Comparison of ENCODE assay signal across 21 cellular contexts in genomic region chr14:75553157-75553556, GRCh38. TPM values are rescaled to one million over a fixed set of nuclear protein-coding genes. Genes with fewer than 3 reads are reported as not detected.
DNase-seq lines count a peak whose midpoint lies in the region; ATAC-seq and TF ChIP-seq lines count a peak whose summit lies in the region.
"Had no signal": no experiment of that assay in that cellular context is flagged by ENCODE, and none has a peak within 500 bp of the region (broad histone marks: within the 10 kb centered on the region; RNA-seq: fewer than 3 reads in every experiment).

No MANE protein-coding gene starts in this region.

- no peaks in the 10 kb centered on the region for H3K9me3 ChIP-seq in T-helper 17 cell (ENCODE audit: control insufficient read depth, low read length, poor library complexity, severe bottlenecking)
- H3K9me3 ChIP-seq in mesenchymal stem cell (ENCODE audit: control insufficient read depth, low read length), result no peaks in the 10 kb centered on the region
- H3K9me3 ChIP-seq: Caco-2 had no signal

- no peak overlapping the region for H2BK120ac ChIP-seq in mesenchymal stem cell (ENCODE audit: low read depth, low read length)

- H3K27me3 ChIP-seq in mesenchymal stem cell (ENCODE audit: control insufficient read depth in 1 of 2, insufficient read depth in 1 of 2, low read length in 2 of 2), result peaks cover 0 to 30% of the 10 kb centered on the region in 2 experiments
- H3K27me3 ChIP-seq: BE2C had no signal

- H2AK5ac ChIP-seq in mesenchymal stem cell (ENCODE audit: low read length, severe bottlenecking), result no peak overlapping the region

- no peak overlapping the region for H4K8ac ChIP-seq in mesenchymal stem cell (ENCODE audit: low read length)

- H2BK12ac ChIP-seq in mesenchymal stem cell (ENCODE audit: low read length in 2 of 2), result peak overlapping the region; percentile 72 to 93

- H3K27ac ChIP-seq in mesenchymal stem cell (ENCODE audit: low read length, poor library complexity, severe bottlenecking), result no peak overlapping the region
- H3K27ac ChIP-seq: 22Rv1, HL-60 had no signal

- no peak overlapping the region for H2BK15ac ChIP-seq in mesenchymal stem cell (ENCODE audit: low read depth, poor library complexity, severe bottlenecking)

- peak; percentile 49 for DNase-seq in activated CD8-positive, alpha-beta memory T cell treated with anti-CD3 and anti-CD28 coated beads for 24 hours
- DNase-seq in activated CD8-positive, alpha-beta memory T cell treated with anti-CD3 and anti-CD28 coated beads, Interleukin-2, amount 50 U/mL, for 48 hours, result no peak
- DNase-seq in T-helper 17 cell (no peak), mesenchymal stem cell (no peak), type B pancreatic cell (ENCODE audit: extremely low spot score, unreplicated experiment) (no peak), AG08395 (ENCODE audit: low spot score) (no peak), CD1c-positive myeloid dendritic cell (ENCODE audit: extremely low spot score) (no peak)
- DNase-seq: BE2C; C1 segment of cervical spinal cord; Caco-2; CD4-positive, alpha-beta T cell; DMS153; DMS79; GDM1; HFFc6 had no signal

- peak overlapping the region; percentile 66 to 71 for H3K18ac ChIP-seq in mesenchymal stem cell (ENCODE audit: low read depth in 1 of 2, low read length in 2 of 2)

- no peak for TF ChIP-seq CTCF in type B pancreatic cell (conservative IDR thresholded peaks at IDR 0.05)

- H3K27me3 Mint-ChIP-seq in T-helper 17 cell (no peaks in the 10 kb centered on the region), type B pancreatic cell (no peaks in the 10 kb centered on the region)
- H3K27me3 Mint-ChIP-seq: CD4-positive, alpha-beta T cell had no signal

- H3K23ac ChIP-seq in mesenchymal stem cell (ENCODE audit: low read length in 2 of 2), result no peak overlapping the region

- no peak overlapping the region for H3K4me3 ChIP-seq in mesenchymal stem cell (ENCODE audit: insufficient read depth in 1 of 2, low read depth in 1 of 2, low read length in 2 of 2)
- H3K4me3 ChIP-seq: GM23338 had no signal

- no peak overlapping the region for H2AFZ ChIP-seq in mesenchymal stem cell (ENCODE audit: low read depth, low read length)
- H2AFZ ChIP-seq: GM23338 had no signal

- H4K91ac ChIP-seq in mesenchymal stem cell (ENCODE audit: low read length), result peak overlapping the region; percentile 74

- ATAC-seq in T-helper 17 cell, result no peak
- ATAC-seq: GM23338, HCT116 had no signal

- peaks cover 11% of the 10 kb centered on the region for H3K9me3 Mint-ChIP-seq in type B pancreatic cell
- H3K9me3 Mint-ChIP-seq: CD4-positive, alpha-beta T cell; HFFc6 had no signal

- H3K9ac ChIP-seq in mesenchymal stem cell (ENCODE audit: low read length), result no peak overlapping the region

- H3K4me2 ChIP-seq in mesenchymal stem cell (ENCODE audit: low read length, poor library complexity, severe bottlenecking), result no peak overlapping the region
- H3K4me2 ChIP-seq: GM23338 had no signal

- no peaks in the 10 kb centered on the region for H3K36me3 ChIP-seq in mesenchymal stem cell (ENCODE audit: control insufficient read depth in 1 of 2, insufficient read depth in 2 of 2, low read depth in 1 of 2, low read length in 2 of 2)
- H3K36me3 ChIP-seq: BE2C had no signal

- H3K36me3 Mint-ChIP-seq in T-helper 17 cell (ENCODE audit: low read depth) (peaks cover 3% of the 10 kb centered on the region), type B pancreatic cell (peaks cover 4% of the 10 kb centered on the region)

- 100% methylated on average over 5 of the region's 6 CpGs for WGBS in mesenchymal stem cell

- H3K4ac ChIP-seq in mesenchymal stem cell (ENCODE audit: low read depth in 1 of 2, low read length in 2 of 2), result no peak overlapping the region

- no peaks in the 10 kb centered on the region for H3K4me1 ChIP-seq in mesenchymal stem cell (ENCODE audit: control insufficient read depth, insufficient read depth, low read depth, low read length)
- H3K4me1 ChIP-seq: BE2C had no signal

- no peak overlapping the region for H3K4me3 Mint-ChIP-seq in T-helper 17 cell
- no peak overlapping the region for H3K4me3 Mint-ChIP-seq in type B pancreatic cell
- H3K4me3 Mint-ChIP-seq: CD4-positive, alpha-beta T cell; GM23338; HFFc6 had no signal

- H3K4me1 Mint-ChIP-seq in T-helper 17 cell (peaks cover 45% of the 10 kb centered on the region), type B pancreatic cell (ENCODE audit: unreplicated experiment) (peaks cover 16% of the 10 kb centered on the region)

- H3K27ac Mint-ChIP-seq in T-helper 17 cell, result peak overlapping the region; percentile 97
- peak overlapping the region; percentile 95 for H3K27ac Mint-ChIP-seq in type B pancreatic cell
- H3K27ac Mint-ChIP-seq: CD4-positive, alpha-beta T cell; GM23338; HFFc6 had no signal

- no peak overlapping the region for H3K14ac ChIP-seq in mesenchymal stem cell (ENCODE audit: low read length in 2 of 2)

- no peak overlapping the region for H2BK5ac ChIP-seq in mesenchymal stem cell (ENCODE audit: low read depth, low read length, poor library complexity, severe bottlenecking)

- no peaks in the 10 kb centered on the region for H3K79me1 ChIP-seq in mesenchymal stem cell (replicated peaks; ENCODE audit: low read length, poor library complexity, severe bottlenecking)

RNA-seq across cellular contexts. Expression of gene FLVCR2, which starts 25.3 kb away (rescaled TPM):
- total RNA-seq in T-helper 17 cell (1 to 10 TPM; 6.5 to 8.1 TPM), type B pancreatic cell (ENCODE audit: low replicate concordance) (5.6 and 11.8 TPM in 2 replicates)
- 3.0 TPM for polyA plus RNA-seq in mesenchymal stem cell (2013, experiment 1 of 2)
- 2.6 TPM for polyA plus RNA-seq in mesenchymal stem cell (2013, experiment 2 of 2)

RNA-seq across cellular contexts. Expression of gene BATF, which starts 30.9 kb away (rescaled TPM):
- 10 to 100 TPM; 20.3 to 21.3 TPM for total RNA-seq in T-helper 17 cell
- polyA plus RNA-seq in mesenchymal stem cell (2013, experiment 1 of 2), result not detected
- 0.04 TPM for polyA plus RNA-seq in mesenchymal stem cell (2013, experiment 2 of 2)
- 2.2 and 2.6 TPM in 2 replicates for total RNA-seq in type B pancreatic cell (ENCODE audit: low replicate concordance)
- total RNA-seq: Daoy, GM23338, HFFc6, HT1080 had no signal
- polyA plus RNA-seq: GM23338 had no signal
